Comparison of ENCODE assay signal across 11 cellular contexts in genomic region chr17:39663688-39664580, GRCh38. TPM values are rescaled to one million over a fixed set of nuclear protein-coding genes. Genes with fewer than 3 reads are reported as not detected.
DNase-seq lines count a peak whose midpoint lies in the region; ATAC-seq and TF ChIP-seq lines count a peak whose summit lies in the region.
"Had no signal": no experiment of that assay in that cellular context is flagged by ENCODE, and none has a peak within 500 bp of the region (broad histone marks: within the 10 kb centered on the region; RNA-seq: fewer than 3 reads in every experiment).

No MANE protein-coding gene starts in this region.

- H3K4me3 Mint-ChIP-seq in activated T-cell treated with anti-CD3 and anti-CD28 coated beads, Interleukin-2, amount 50 U/mL, for 24 hours = no peak overlapping the region
- H3K4me3 Mint-ChIP-seq: activated CD4-positive, alpha-beta T cell treated with anti-CD3 and anti-CD28 coated beads for 36 hours had no signal

- H3K4me3 ChIP-seq in esophagus muscularis mucosa (no peak overlapping the region), mucosa of descending colon (no peak overlapping the region)

- no peak for TF ChIP-seq CTCF in esophagus muscularis mucosa (IDR thresholded peaks at IDR 0.05)
- no peak for TF ChIP-seq CTCF in mucosa of descending colon (IDR thresholded peaks at IDR 0.05)

- H3K27me3 ChIP-seq in esophagus muscularis mucosa = peaks cover 0 to 43% (median 27%) of the 10 kb centered on the region in 4 donors

- H3K4me1 ChIP-seq in esophagus muscularis mucosa (peaks cover 61 to 97% (median 93%) of the 10 kb centered on the region in 4 donors), mucosa of descending colon (ENCODE audit: low read depth) (peaks cover 37% of the 10 kb centered on the region)

- H3K27me3 Mint-ChIP-seq in activated T-cell treated with anti-CD3 and anti-CD28 coated beads, Interleukin-2, amount 50 U/mL, for 24 hours = peaks cover 24% of the 10 kb centered on the region

- 57% methylated on average over 10 of the region's 17 CpGs for WGBS in esophagus muscularis mucosa

- H3K9me3 ChIP-seq in esophagus muscularis mucosa = no peaks in the 10 kb centered on the region
- no peaks in the 10 kb centered on the region for H3K9me3 ChIP-seq in mucosa of descending colon

- no peak; the same call in 1 of the 2 replicates for TF ChIP-seq RAD21 in Ishikawa (IDR thresholded peaks at IDR 0.05; ENCODE audit: low read depth)

- H3K9me3 Mint-ChIP-seq in activated T-cell treated with anti-CD3 and anti-CD28 coated beads, Interleukin-2, amount 50 U/mL, for 24 hours = no peaks in the 10 kb centered on the region

- peak; percentile 62 for ATAC-seq in mucosa of descending colon
- ATAC-seq in GM21447 (IDR thresholded peaks at IDR 0.05; ENCODE audit: unreplicated experiment) = no peak
- no peak for ATAC-seq in HG02763 (IDR thresholded peaks at IDR 0.05; ENCODE audit: unreplicated experiment)
- ATAC-seq: activated CD4-positive, alpha-beta T cell treated with anti-CD3 and anti-CD28 coated beads for 36 hours had no signal

- intact Hi-C loops in esophagus muscularis mucosa (cut with DNase I) (no loop called here), mucosa of descending colon (cut with DNase I, micrococcal nuclease) (no loop called here)

- peaks cover 39% of the 10 kb centered on the region for H3K36me3 Mint-ChIP-seq in activated T-cell treated with anti-CD3 and anti-CD28 coated beads, Interleukin-2, amount 50 U/mL, for 24 hours (ENCODE audit: low read depth)

- no peak overlapping the region for H3K27ac Mint-ChIP-seq in activated T-cell treated with anti-CD3 and anti-CD28 coated beads, Interleukin-2, amount 50 U/mL, for 24 hours
- H3K27ac Mint-ChIP-seq: activated CD4-positive, alpha-beta T cell treated with anti-CD3 and anti-CD28 coated beads for 36 hours had no signal

- H3K4me1 Mint-ChIP-seq in activated T-cell treated with anti-CD3 and anti-CD28 coated beads, Interleukin-2, amount 50 U/mL, for 24 hours (ENCODE audit: low read depth) = peaks cover 8% of the 10 kb centered on the region

- H3K36me3 ChIP-seq in esophagus muscularis mucosa = peaks cover 15 to 43% (median 34%) of the 10 kb centered on the region in 4 donors
- no peaks in the 10 kb centered on the region for H3K36me3 ChIP-seq in mucosa of descending colon (ENCODE audit: low read depth)

- TF ChIP-seq POLR2A in esophagus muscularis mucosa (IDR thresholded peaks at IDR 0.05; ENCODE audit: low read depth) = no peak

- peak overlapping the region; percentile 23 to 59 (median 46) for H3K27ac ChIP-seq in esophagus muscularis mucosa (replicated peaks in 1 of 4)

- TF ChIP-seq EP300 in Ishikawa (IDR thresholded peaks at IDR 0.05; ENCODE audit: borderline replicate concordance) = no peak; the same call in 1 of the 2 replicates
- TF ChIP-seq EP300 in esophagus muscularis mucosa (IDR thresholded peaks at IDR 0.05) = no peak

- peak; percentile 76 for DNase-seq in AG20443 (ENCODE audit: low spot score)
- no peak for DNase-seq in esophagus muscularis mucosa (ENCODE audit: extremely low spot score)
- peak; percentile 62 to 79 (median 77) for DNase-seq in mucosa of descending colon
- no peak for DNase-seq in GM19238 (ENCODE audit: insufficient read length, low spot score)
- no peak for DNase-seq in activated T-cell treated with anti-CD3 and anti-CD28 coated beads, Interleukin-2, amount 50 U/mL, for 24 hours
- DNase-seq: activated CD4-positive, alpha-beta T cell treated with anti-CD3 and anti-CD28 coated beads for 36 hours had no signal

TF ChIP-seq in Ishikawa, 13 proteins besides CTCF, POLR2A, EP300 and RAD21:
- TF ChIP-seq, protein P1, sequence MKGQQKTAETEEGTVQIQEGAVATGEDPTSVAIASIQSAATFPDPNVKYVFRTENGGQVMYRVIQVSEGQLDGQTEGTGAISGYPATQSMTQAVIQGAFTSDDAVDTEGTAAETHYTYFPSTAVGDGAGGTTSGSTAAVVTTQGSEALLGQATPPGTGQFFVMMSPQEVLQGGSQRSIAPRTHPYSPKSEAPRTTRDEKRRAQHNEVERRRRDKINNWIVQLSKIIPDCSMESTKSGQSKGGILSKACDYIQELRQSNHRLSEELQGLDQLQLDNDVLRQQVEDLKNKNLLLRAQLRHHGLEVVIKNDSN (IDR thresholded peaks at IDR 0.05) = no peak
- TF ChIP-seq MAX (IDR thresholded peaks at IDR 0.05) = peak; percentile 36
- TF ChIP-seq CREB1 (IDR thresholded peaks at IDR 0.05; ENCODE audit: low read depth) = no peak
- peak; percentile 5; the same call in 1 of the 2 replicates for TF ChIP-seq ZBTB7A (IDR thresholded peaks at IDR 0.05; ENCODE audit: low read depth)
- no peak for TF ChIP-seq FOXM1 (IDR thresholded peaks at IDR 0.05; ENCODE audit: borderline replicate concordance, low read depth)
- TF ChIP-seq EGR1 (IDR thresholded peaks at IDR 0.05) = no peak
- TF ChIP-seq YY1 (IDR thresholded peaks at IDR 0.05; ENCODE audit: low read depth) = no peak
- TF ChIP-seq TEAD4 (IDR thresholded peaks at IDR 0.05) = no peak
- TF ChIP-seq TAF1 (IDR thresholded peaks at IDR 0.05; ENCODE audit: low read depth) = no peak
- peak; percentile 37; the same call in 1 of the 2 replicates for TF ChIP-seq TCF12 (IDR thresholded peaks at IDR 0.05; ENCODE audit: low read depth)
- no peak for TF ChIP-seq CEBPB (IDR thresholded peaks at IDR 0.05)
- TF ChIP-seq, protein P2, sequence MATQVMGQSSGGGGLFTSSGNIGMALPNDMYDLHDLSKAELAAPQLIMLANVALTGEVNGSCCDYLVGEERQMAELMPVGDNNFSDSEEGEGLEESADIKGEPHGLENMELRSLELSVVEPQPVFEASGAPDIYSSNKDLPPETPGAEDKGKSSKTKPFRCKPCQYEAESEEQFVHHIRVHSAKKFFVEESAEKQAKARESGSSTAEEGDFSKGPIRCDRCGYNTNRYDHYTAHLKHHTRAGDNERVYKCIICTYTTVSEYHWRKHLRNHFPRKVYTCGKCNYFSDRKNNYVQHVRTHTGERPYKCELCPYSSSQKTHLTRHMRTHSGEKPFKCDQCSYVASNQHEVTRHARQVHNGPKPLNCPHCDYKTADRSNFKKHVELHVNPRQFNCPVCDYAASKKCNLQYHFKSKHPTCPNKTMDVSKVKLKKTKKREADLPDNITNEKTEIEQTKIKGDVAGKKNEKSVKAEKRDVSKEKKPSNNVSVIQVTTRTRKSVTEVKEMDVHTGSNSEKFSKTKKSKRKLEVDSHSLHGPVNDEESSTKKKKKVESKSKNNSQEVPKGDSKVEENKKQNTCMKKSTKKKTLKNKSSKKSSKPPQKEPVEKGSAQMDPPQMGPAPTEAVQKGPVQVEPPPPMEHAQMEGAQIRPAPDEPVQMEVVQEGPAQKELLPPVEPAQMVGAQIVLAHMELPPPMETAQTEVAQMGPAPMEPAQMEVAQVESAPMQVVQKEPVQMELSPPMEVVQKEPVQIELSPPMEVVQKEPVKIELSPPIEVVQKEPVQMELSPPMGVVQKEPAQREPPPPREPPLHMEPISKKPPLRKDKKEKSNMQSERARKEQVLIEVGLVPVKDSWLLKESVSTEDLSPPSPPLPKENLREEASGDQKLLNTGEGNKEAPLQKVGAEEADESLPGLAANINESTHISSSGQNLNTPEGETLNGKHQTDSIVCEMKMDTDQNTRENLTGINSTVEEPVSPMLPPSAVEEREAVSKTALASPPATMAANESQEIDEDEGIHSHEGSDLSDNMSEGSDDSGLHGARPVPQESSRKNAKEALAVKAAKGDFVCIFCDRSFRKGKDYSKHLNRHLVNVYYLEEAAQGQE (IDR thresholded peaks at IDR 0.05; ENCODE audit: low read depth) = no peak
- TF ChIP-seq NFIC (IDR thresholded peaks at IDR 0.05) = no peak

RNA-seq across cellular contexts. Expression of gene TCAP, which starts 1.2 kb away (rescaled TPM):
- total RNA-seq in esophagus muscularis mucosa (1 to 10 TPM in 3 of 4 donors, under 1 TPM in 1; 0.99 to 2.1 (median 1.3) TPM), mucosa of descending colon (1 to 10 TPM in 2 of 3 donors, under 1 TPM in 1; 0.96 to 3.4 (median 1.5) TPM)

RNA-seq across cellular contexts. Expression of gene PNMT, which starts 4.3 kb away (rescaled TPM):
- total RNA-seq in esophagus muscularis mucosa = 10 to 100 TPM in 3 of 4 donors, 1 to 10 TPM in 1; 9.4 to 14.3 (median 10.6) TPM
- total RNA-seq in mucosa of descending colon = 1 to 10 TPM in 2 of 3 donors, under 1 TPM in 1; 0.23 to 2.0 (median 1.5) TPM
- total RNA-seq: activated CD4-positive, alpha-beta T cell treated with anti-CD3 and anti-CD28 coated beads for 36 hours; fibroblast of lung; RPMI7951 had no signal

RNA-seq across cellular contexts. Expression of gene PGAP3, which starts 23.9 kb away (rescaled TPM):
- 1 to 10 TPM; 6.2 to 9.4 (median 8.5) TPM for total RNA-seq in esophagus muscularis mucosa
- total RNA-seq in mucosa of descending colon = 10 to 100 TPM; 27.7 to 74.6 (median 47.9) TPM

RNA-seq across cellular contexts. Expression of gene STARD3, which starts 27.0 kb away (rescaled TPM):
- 10 to 100 TPM; 27.5 to 47.3 (median 38.6) TPM for total RNA-seq in esophagus muscularis mucosa
- total RNA-seq in mucosa of descending colon = 10 to 100 TPM; 36.1 to 58.8 (median 57.6) TPM

RNA-seq across cellular contexts. Expression of gene ERBB2, which starts 35.9 kb away (rescaled TPM):
- total RNA-seq in esophagus muscularis mucosa = 10 to 100 TPM; 36.8 to 67.7 (median 57.7) TPM
- total RNA-seq in mucosa of descending colon = 100 to 1,000 TPM; 104 to 284 (median 161) TPM

Comparison
In these comparisons a context has a peak if more than half of its experiments do, and no peak if none do; other contexts are left out.
1. DNase-seq: peak in AG20443 (single experiment) and mucosa of descending colon (3 of 3); none in esophagus muscularis mucosa (single experiment), GM19238 (single experiment) and activated T-cell treated with anti-CD3 and anti-CD28 coated beads, Interleukin-2, amount 50 U/mL, for 24 hours (single experiment).